ENCODE assay signal across 1 cellular context in genomic region chr17:28951991-28952975, GRCh38.
TF ChIP-seq lines count a peak whose summit lies in the region.

No MANE protein-coding gene starts in this region.

TF ChIP-seq in HepG2, 621 proteins besides CTCF, POLR2A, EP300 and RAD21 (continued from another document and continues in another):
- TF ChIP-seq, protein P1, sequence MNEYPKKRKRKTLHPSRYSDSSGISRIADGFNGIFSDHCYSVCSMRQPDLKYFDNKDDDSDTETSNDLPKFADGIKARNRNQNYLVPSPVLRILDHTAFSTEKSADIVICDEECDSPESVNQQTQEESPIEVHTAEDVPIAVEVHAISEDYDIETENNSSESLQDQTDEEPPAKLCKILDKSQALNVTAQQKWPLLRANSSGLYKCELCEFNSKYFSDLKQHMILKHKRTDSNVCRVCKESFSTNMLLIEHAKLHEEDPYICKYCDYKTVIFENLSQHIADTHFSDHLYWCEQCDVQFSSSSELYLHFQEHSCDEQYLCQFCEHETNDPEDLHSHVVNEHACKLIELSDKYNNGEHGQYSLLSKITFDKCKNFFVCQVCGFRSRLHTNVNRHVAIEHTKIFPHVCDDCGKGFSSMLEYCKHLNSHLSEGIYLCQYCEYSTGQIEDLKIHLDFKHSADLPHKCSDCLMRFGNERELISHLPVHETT (CRISPR knock-in tag; conservative IDR thresholded peaks at IDR 0.05) = 0 out of 2 replicates have a peak, but pooled peaks have one; percentile 51
- TF ChIP-seq ZNF317 (CRISPR knock-in tag; IDR thresholded peaks at IDR 0.05) (peak; percentile 38; the same call in 1 of the 2 replicates), NBN (conservative IDR thresholded peaks at IDR 0.05) (no peak), ZBTB2 (CRISPR knock-in tag; IDR thresholded peaks at IDR 0.05; ENCODE audit: low read depth) (peak; percentile 75), MTA1 (CRISPR knock-in tag; IDR thresholded peaks at IDR 0.05; ENCODE audit: borderline replicate concordance) (peak; percentile 75; the same call in 1 of the 2 replicates), POGK (CRISPR knock-in tag; conservative IDR thresholded peaks at IDR 0.05) (peak; percentile 89; the same call in 1 of the 2 replicates), CHCHD3 (CRISPR knock-in tag; IDR thresholded peaks at IDR 0.05) (no peak), ZFP90 (CRISPR knock-in tag; IDR thresholded peaks at IDR 0.05; ENCODE audit: borderline replicate concordance) (0 out of 2 replicates have a peak, but pooled peaks have one; percentile 7), RARA (CRISPR knock-in tag; IDR thresholded peaks at IDR 0.05) (peak; percentile 17; the same call in 1 of the 2 replicates), ZNF331 (CRISPR knock-in tag; IDR thresholded peaks at IDR 0.05) (peak; percentile 67; the same call in 1 of the 2 replicates), SOX6 (IDR thresholded peaks at IDR 0.05) (no peak), SOX6 (CRISPR knock-in tag; IDR thresholded peaks at IDR 0.05) (peak; percentile 46), ZNF83 (CRISPR knock-in tag; IDR thresholded peaks at IDR 0.05; ENCODE audit: borderline replicate concordance) (no peak), PHB2 (IDR thresholded peaks at IDR 0.05; ENCODE audit: partially characterized antibody) (no peak), PCBP1 (IDR thresholded peaks at IDR 0.05; ENCODE audit: borderline replicate concordance, low read depth, low read length) (no peak), ISL2 (CRISPR knock-in tag; IDR thresholded peaks at IDR 0.05) (peak; percentile 26; the same call in 1 of the 2 replicates), RFX3 (CRISPR knock-in tag; IDR thresholded peaks at IDR 0.05) (no peak), KDM3A (CRISPR knock-in tag; IDR thresholded peaks at IDR 0.05; ENCODE audit: low read depth) (0 out of 2 replicates have a peak, but pooled peaks have one; percentile 41), CHD4 (IDR thresholded peaks at IDR 0.05; ENCODE audit: borderline replicate concordance, low read length) (peak; percentile 59; the same call in 1 of the 2 replicates), ZC3H13 (CRISPR knock-in tag; IDR thresholded peaks at IDR 0.05) (peak; percentile 83; the same call in 1 of the 2 replicates), ZZZ3 (CRISPR knock-in tag; IDR thresholded peaks at IDR 0.05; ENCODE audit: borderline replicate concordance) (peak; percentile 89; the same call in 1 of the 2 replicates), FOXP4 (CRISPR knock-in tag; IDR thresholded peaks at IDR 0.05) (peak; percentile 34; the same call in 1 of the 2 replicates), ZNF605 (CRISPR knock-in tag; IDR thresholded peaks at IDR 0.05) (peak; percentile 49; the same call in 1 of the 2 replicates), CBX2 (IDR thresholded peaks at IDR 0.05; ENCODE audit: low read depth, low read length) (peak; percentile 84; the same call in 1 of the 2 replicates), CBX2 (CRISPR knock-in tag; IDR thresholded peaks at IDR 0.05; ENCODE audit: low read depth) (no peak), ZNF839 (CRISPR knock-in tag; IDR thresholded peaks at IDR 0.05; ENCODE audit: borderline replicate concordance) (0 out of 2 replicates have a peak, but pooled peaks have one; percentile 71), RBAK (CRISPR knock-in tag; IDR thresholded peaks at IDR 0.05) (no peak), ZFP62 (CRISPR knock-in tag; IDR thresholded peaks at IDR 0.05) (peak; percentile 88; the same call in 1 of the 2 replicates), ZNF644 (CRISPR knock-in tag; IDR thresholded peaks at IDR 0.05; ENCODE audit: low read depth) (no peak; the same call in none of the 2 replicates), ZMAT3 (CRISPR knock-in tag; conservative IDR thresholded peaks at IDR 0.05) (0 out of 2 replicates have a peak, but pooled peaks have one; percentile 61), CC2D1A (CRISPR knock-in tag; IDR thresholded peaks at IDR 0.05) (no peak), ZNF292 (CRISPR knock-in tag; IDR thresholded peaks at IDR 0.05; ENCODE audit: borderline replicate concordance, low read depth) (no peak), XRCC5 (optimal IDR thresholded peaks at IDR 0.05; ENCODE audit: low read length) (peak; percentile 59), ELF3 (CRISPR knock-in tag; IDR thresholded peaks at IDR 0.05) (peak; percentile 47; the same call in 1 of the 2 replicates), CBX1 (IDR thresholded peaks at IDR 0.05; ENCODE audit: low read depth) (peak; percentile 52), ZNF501 (CRISPR knock-in tag; IDR thresholded peaks at IDR 0.05) (peak; percentile 94)
- TF ChIP-seq, protein P2, sequence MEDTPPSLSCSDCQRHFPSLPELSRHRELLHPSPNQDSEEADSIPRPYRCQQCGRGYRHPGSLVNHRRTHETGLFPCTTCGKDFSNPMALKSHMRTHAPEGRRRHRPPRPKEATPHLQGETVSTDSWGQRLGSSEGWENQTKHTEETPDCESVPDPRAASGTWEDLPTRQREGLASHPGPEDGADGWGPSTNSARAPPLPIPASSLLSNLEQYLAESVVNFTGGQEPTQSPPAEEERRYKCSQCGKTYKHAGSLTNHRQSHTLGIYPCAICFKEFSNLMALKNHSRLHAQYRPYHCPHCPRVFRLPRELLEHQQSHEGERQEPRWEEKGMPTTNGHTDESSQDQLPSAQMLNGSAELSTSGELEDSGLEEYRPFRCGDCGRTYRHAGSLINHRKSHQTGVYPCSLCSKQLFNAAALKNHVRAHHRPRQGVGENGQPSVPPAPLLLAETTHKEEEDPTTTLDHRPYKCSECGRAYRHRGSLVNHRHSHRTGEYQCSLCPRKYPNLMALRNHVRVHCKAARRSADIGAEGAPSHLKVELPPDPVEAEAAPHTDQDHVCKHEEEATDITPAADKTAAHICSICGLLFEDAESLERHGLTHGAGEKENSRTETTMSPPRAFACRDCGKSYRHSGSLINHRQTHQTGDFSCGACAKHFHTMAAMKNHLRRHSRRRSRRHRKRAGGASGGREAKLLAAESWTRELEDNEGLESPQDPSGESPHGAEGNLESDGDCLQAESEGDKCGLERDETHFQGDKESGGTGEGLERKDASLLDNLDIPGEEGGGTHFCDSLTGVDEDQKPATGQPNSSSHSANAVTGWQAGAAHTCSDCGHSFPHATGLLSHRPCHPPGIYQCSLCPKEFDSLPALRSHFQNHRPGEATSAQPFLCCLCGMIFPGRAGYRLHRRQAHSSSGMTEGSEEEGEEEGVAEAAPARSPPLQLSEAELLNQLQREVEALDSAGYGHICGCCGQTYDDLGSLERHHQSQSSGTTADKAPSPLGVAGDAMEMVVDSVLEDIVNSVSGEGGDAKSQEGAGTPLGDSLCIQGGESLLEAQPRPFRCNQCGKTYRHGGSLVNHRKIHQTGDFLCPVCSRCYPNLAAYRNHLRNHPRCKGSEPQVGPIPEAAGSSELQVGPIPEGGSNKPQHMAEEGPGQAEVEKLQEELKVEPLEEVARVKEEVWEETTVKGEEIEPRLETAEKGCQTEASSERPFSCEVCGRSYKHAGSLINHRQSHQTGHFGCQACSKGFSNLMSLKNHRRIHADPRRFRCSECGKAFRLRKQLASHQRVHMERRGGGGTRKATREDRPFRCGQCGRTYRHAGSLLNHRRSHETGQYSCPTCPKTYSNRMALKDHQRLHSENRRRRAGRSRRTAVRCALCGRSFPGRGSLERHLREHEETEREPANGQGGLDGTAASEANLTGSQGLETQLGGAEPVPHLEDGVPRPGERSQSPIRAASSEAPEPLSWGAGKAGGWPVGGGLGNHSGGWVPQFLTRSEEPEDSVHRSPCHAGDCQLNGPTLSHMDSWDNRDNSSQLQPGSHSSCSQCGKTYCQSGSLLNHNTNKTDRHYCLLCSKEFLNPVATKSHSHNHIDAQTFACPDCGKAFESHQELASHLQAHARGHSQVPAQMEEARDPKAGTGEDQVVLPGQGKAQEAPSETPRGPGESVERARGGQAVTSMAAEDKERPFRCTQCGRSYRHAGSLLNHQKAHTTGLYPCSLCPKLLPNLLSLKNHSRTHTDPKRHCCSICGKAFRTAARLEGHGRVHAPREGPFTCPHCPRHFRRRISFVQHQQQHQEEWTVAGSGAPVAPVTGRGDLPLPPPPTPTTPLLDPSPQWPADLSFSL (CRISPR knock-in tag; IDR thresholded peaks at IDR 0.05) = no peak
- TF ChIP-seq, protein P3, sequence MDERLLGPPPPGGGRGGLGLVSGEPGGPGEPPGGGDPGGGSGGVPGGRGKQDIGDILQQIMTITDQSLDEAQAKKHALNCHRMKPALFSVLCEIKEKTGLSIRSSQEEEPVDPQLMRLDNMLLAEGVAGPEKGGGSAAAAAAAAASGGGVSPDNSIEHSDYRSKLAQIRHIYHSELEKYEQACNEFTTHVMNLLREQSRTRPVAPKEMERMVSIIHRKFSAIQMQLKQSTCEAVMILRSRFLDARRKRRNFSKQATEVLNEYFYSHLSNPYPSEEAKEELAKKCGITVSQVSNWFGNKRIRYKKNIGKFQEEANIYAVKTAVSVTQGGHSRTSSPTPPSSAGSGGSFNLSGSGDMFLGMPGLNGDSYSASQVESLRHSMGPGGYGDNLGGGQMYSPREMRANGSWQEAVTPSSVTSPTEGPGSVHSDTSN (CRISPR knock-in tag; IDR thresholded peaks at IDR 0.05) = no peak
- TF ChIP-seq, protein P4, sequence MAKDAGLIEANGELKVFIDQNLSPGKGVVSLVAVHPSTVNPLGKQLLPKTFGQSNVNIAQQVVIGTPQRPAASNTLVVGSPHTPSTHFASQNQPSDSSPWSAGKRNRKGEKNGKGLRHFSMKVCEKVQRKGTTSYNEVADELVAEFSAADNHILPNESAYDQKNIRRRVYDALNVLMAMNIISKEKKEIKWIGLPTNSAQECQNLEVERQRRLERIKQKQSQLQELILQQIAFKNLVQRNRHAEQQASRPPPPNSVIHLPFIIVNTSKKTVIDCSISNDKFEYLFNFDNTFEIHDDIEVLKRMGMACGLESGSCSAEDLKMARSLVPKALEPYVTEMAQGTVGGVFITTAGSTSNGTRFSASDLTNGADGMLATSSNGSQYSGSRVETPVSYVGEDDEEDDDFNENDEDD (CRISPR knock-in tag; IDR thresholded peaks at IDR 0.05; ENCODE audit: borderline replicate concordance) = peak; percentile 57; the same call in 1 of the 2 replicates
- TF ChIP-seq, protein P5, sequence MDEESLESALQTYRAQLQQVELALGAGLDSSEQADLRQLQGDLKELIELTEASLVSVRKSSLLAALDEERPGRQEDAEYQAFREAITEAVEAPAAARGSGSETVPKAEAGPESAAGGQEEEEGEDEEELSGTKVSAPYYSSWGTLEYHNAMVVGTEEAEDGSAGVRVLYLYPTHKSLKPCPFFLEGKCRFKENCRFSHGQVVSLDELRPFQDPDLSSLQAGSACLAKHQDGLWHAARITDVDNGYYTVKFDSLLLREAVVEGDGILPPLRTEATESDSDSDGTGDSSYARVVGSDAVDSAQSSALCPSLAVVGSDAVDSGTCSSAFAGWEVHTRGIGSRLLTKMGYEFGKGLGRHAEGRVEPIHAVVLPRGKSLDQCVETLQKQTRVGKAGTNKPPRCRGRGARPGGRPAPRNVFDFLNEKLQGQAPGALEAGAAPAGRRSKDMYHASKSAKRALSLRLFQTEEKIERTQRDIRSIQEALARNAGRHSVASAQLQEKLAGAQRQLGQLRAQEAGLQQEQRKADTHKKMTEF (CRISPR knock-in tag; IDR thresholded peaks at IDR 0.05) = peak; percentile 93
- TF ChIP-seq, protein P6, sequence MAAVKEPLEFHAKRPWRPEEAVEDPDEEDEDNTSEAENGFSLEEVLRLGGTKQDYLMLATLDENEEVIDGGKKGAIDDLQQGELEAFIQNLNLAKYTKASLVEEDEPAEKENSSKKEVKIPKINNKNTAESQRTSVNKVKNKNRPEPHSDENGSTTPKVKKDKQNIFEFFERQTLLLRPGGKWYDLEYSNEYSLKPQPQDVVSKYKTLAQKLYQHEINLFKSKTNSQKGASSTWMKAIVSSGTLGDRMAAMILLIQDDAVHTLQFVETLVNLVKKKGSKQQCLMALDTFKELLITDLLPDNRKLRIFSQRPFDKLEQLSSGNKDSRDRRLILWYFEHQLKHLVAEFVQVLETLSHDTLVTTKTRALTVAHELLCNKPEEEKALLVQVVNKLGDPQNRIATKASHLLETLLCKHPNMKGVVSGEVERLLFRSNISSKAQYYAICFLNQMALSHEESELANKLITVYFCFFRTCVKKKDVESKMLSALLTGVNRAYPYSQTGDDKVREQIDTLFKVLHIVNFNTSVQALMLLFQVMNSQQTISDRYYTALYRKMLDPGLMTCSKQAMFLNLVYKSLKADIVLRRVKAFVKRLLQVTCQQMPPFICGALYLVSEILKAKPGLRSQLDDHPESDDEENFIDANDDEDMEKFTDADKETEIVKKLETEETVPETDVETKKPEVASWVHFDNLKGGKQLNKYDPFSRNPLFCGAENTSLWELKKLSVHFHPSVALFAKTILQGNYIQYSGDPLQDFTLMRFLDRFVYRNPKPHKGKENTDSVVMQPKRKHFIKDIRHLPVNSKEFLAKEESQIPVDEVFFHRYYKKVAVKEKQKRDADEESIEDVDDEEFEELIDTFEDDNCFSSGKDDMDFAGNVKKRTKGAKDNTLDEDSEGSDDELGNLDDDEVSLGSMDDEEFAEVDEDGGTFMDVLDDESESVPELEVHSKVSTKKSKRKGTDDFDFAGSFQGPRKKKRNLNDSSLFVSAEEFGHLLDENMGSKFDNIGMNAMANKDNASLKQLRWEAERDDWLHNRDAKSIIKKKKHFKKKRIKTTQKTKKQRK (IDR thresholded peaks at IDR 0.05; ENCODE audit: low read length) = no peak
